ENCODE assay signal across 9 cellular contexts in genomic region chr17:17819561-17819995, GRCh38. TPM values are rescaled to one million over a fixed set of nuclear protein-coding genes. Genes with fewer than 3 reads are reported as not detected.
DNase-seq lines count a peak whose midpoint lies in the region; ATAC-seq and TF ChIP-seq lines count a peak whose summit lies in the region.
"Had no signal": no experiment of that assay in that cellular context is flagged by ENCODE, and none has a peak within 500 bp of the region (broad histone marks: within the 10 kb centered on the region; RNA-seq: fewer than 3 reads in every experiment).

No MANE protein-coding gene starts in this region.

- H3K27ac ChIP-seq in temporal lobe (ENCODE audit: low read depth, low read length): peak overlapping the region; percentile 94

- no peak for TF ChIP-seq CTCF in AG10803 (conservative IDR thresholded peaks at IDR 0.05; ENCODE audit: low read length)
- TF ChIP-seq CTCF in choroid plexus epithelial cell (conservative IDR thresholded peaks at IDR 0.05; ENCODE audit: low read depth, low read length): no peak

- DNase-seq in AG10803 (ENCODE audit: low read depth): peak; percentile 86
- peak; percentile 86 for DNase-seq in HT-29 (ENCODE audit: low spot score)
- peak; percentile 73 for DNase-seq in activated CD4-positive, CD25-positive, alpha-beta regulatory T cell treated with anti-CD3 and anti-CD28 coated beads, Interleukin-2, amount 50 U/mL, for 72 hours
- peak; percentile 98 for DNase-seq in choroid plexus epithelial cell (ENCODE audit: low read depth)
- peak; percentile 91 for DNase-seq in mucosa of gallbladder (ENCODE audit: low spot score)
- no peak for DNase-seq in ecto neural progenitor cell (ENCODE audit: low spot score)

- ATAC-seq in GM19025 (IDR thresholded peaks at IDR 0.05; ENCODE audit: low read depth, unreplicated experiment): peak; percentile 41

- H3K4me3 ChIP-seq in AG10803 (ENCODE audit: low read length) (no peak overlapping the region), choroid plexus epithelial cell (ENCODE audit: low read depth, low read length) (no peak overlapping the region)
- H3K4me3 ChIP-seq: HAP-1 had no signal

RNA-seq across cellular contexts. Expression of gene SREBF1, which starts 17.2 kb away (rescaled TPM):
- total RNA-seq in HT-29 (2014; rRNA removed; shearing (Covaris generic)): 296 and 304 TPM in 2 replicates
- total RNA-seq in mucosa of gallbladder: 129 TPM
- total RNA-seq in temporal lobe: 13.3 TPM
